In the genomic region with DNA sequence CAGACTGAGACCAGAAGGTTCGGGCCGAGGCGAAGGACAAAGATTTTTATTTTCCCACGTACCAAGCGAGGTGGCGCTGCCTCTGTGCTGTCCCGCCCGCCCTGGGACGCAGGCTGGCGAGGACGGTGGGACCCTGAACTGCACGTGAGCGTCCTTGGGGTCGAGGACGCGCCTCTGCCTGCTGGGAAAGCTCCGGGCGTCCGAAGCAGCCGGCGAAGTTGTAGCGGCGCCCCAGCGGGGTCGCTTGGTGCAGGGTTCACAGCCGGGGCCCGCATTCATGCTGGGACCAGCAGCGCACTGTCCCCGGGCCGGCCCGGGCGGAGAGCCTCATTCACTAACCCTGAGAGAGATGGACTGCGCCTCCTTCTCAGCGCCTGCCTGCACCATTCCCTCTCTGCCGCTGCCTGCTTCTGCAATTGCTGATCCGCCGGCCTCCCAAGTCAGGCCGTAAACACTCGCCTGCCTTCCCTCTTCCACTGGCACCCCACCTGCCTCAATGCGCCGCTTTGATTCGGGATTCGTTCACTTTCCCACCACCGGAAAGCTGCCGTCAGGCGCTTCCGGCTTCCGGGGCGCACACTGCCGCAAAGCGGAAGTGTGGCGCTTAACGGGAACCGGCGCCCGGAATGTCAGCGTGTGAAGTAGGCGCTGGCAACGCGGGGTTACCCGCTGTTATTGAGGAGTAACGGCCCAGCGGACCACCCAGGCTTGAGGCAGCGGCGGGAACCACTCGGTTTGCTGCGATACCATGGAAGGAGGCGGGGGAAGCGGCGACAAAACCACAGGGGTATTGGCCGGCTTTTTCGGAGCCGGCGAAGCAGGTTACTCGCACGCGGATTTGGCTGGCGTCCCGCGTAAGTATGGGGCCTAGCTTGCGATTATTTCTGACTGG, we compare ENCODE assay signal across 8 cellular contexts. TPM values are rescaled to one million over a fixed set of nuclear protein-coding genes. Genes with fewer than 3 reads are reported as not detected.
A peak's percentile ranks its signal among the peaks of the same experiment; 100 is the strongest.
DNase-seq lines count a peak whose midpoint lies in the region; ATAC-seq and TF ChIP-seq lines count a peak whose summit lies in the region.
"Not testable (repeated sequence)": the region's sequence is repeated elsewhere in the genome, so short reads cannot be mapped to it uniquely, and the experiment has no call there.

A gene (minus strand): TSS at position 581 of the 892 bp plus-strand sequence. CDS start 302 bp downstream, at position 279.
A gene with protein sequence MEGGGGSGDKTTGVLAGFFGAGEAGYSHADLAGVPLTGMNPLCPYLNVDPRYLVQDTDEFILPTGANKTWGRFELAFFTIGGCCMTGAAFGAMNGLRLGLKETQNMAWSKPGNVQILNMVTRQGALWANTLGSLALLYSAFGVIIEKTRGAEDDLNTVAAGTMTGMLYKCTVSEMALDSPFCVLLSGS (plus strand): TSS at position 607 of the 892 bp plus-strand sequence. CDS start 142 bp downstream, at position 749.

- DNase-seq in DMS53 (lab: John Stamatoyannopoulos, UW) (peak; percentile 91), erythroblast (lab: John Stamatoyannopoulos, UW) (peak; percentile 89 to 91)
- not testable (repeated sequence) for DNase-seq in Panc1 (ENCODE audit: low read depth, low spot score)
- DNase-seq in activated T-cell treated with anti-CD3 and anti-CD28 coated beads, Interleukin-2, amount 50 U/mL, for 24 hours = peak; percentile 87
- DNase-seq in stimulated activated CD8-positive, alpha-beta memory T cell treated with anti-CD3 and anti-CD28 coated beads, Interleukin-4, amount 100 ng/mL, for 1 hour (ENCODE audit: low read depth in 2 of 2, low spot score in 1 of 2) = peak; percentile 54 to 67

- not testable (repeated sequence) for H3K4me1 ChIP-seq in Panc1 (ENCODE audit: control insufficient read depth, insufficient read depth, low read length); mucosa of rectum (ENCODE audit: control insufficient read depth in 2 of 2, insufficient read depth in 2 of 2, low read length in 2 of 2)

- peak; percentile 81 for TF ChIP-seq POLR2A in erythroblast (IDR thresholded peaks at IDR 0.05; ENCODE audit: low read length)

- H3K9me3 ChIP-seq in Panc1 (ENCODE audit: control insufficient read depth, insufficient read depth, low read depth, low read length); mucosa of rectum (ENCODE audit: control insufficient read depth in 2 of 2, low read length in 2 of 2): not testable (repeated sequence)

- TSS peak; percentile 78 for BruUV-seq in Panc1 (replicated peaks; lab: Mats Ljungman, UMichigan)

- H3K27me3 Mint-ChIP-seq in activated T-cell treated with anti-CD3 and anti-CD28 coated beads, Interleukin-2, amount 50 U/mL, for 24 hours = not testable (repeated sequence)

- CTCF ChIA-PET in Panc1 (lab: Charles Lee) = interaction anchor here (0.7 kb wide), 1 partner anchor 135 kb away, joined by 3 read pairs; no protein-coding TSS in a partner anchor

- in situ Hi-C loops in Panc1 (cut with HindIII; ENCODE audit: low pct_unique_long_range_greater_than_20kb, low sequenced_read_pairs) = not testable (repeated sequence)

- H3K27me3 ChIP-seq in Panc1 (ENCODE audit: control insufficient read depth, insufficient read depth, low read length); mucosa of rectum (ENCODE audit: control insufficient read depth in 2 of 2, insufficient read depth in 2 of 2, low read length in 2 of 2): not testable (repeated sequence)

- POLR2A ChIA-PET in Panc1 (lab: Charles Lee) = not testable (repeated sequence)

- H3K36me3 Mint-ChIP-seq in activated T-cell treated with anti-CD3 and anti-CD28 coated beads, Interleukin-2, amount 50 U/mL, for 24 hours (ENCODE audit: low read depth) = peaks cover 47% of the 10 kb centered on the region

- H3K4me3 ChIP-seq in Panc1 (ENCODE audit: low read depth in 2 of 2, low read length in 2 of 2) (peak within 1 kb of the TSS; percentile 89 to 95), mucosa of rectum (ENCODE audit: low read length in 2 of 2) (peak within 1 kb of the TSS; percentile 80 to 88)

- H3K4me1 Mint-ChIP-seq in activated T-cell treated with anti-CD3 and anti-CD28 coated beads, Interleukin-2, amount 50 U/mL, for 24 hours (ENCODE audit: low read depth) = peaks cover 37% of the 10 kb centered on the region

- peak; percentile 71 for ATAC-seq in GM21619 (IDR thresholded peaks at IDR 0.05; ENCODE audit: unreplicated experiment)
- ATAC-seq in Panc1 = peak; percentile 94

- TF ChIP-seq CTCF in Panc1 (IDR thresholded peaks at IDR 0.05) = not testable (repeated sequence)

- H3K27ac ChIP-seq in Panc1 (ENCODE audit: low read length) = peak within 1 kb of the TSS; percentile 95
- H3K27ac ChIP-seq in mucosa of rectum (ENCODE audit: low read depth in 2 of 2, low read length in 2 of 2) = peak within 1 kb of the TSS; percentile 42 to 43

- H3K9ac ChIP-seq in mucosa of rectum (ENCODE audit: low read depth in 1 of 2, low read length in 2 of 2) = peak within 1 kb of the TSS; percentile 68 to 69

- TF ChIP-seq EP300 in Ishikawa (IDR thresholded peaks at IDR 0.05; ENCODE audit: borderline replicate concordance) = 0 out of 2 replicates have a peak, but pooled peaks have one; percentile 15

- peak within 1 kb of the TSS; percentile 99 for H3K4me3 Mint-ChIP-seq in activated T-cell treated with anti-CD3 and anti-CD28 coated beads, Interleukin-2, amount 50 U/mL, for 24 hours

- peak within 1 kb of the TSS; percentile 97 for H3K27ac Mint-ChIP-seq in activated T-cell treated with anti-CD3 and anti-CD28 coated beads, Interleukin-2, amount 50 U/mL, for 24 hours

- intact Hi-C loops in Panc1 (cut with micrococcal nuclease; ENCODE audit: unreplicated experiment) = not testable (repeated sequence)

- not testable (repeated sequence) for TF ChIP-seq RAD21 in Ishikawa (IDR thresholded peaks at IDR 0.05; ENCODE audit: low read depth)

- H3K36me3 ChIP-seq in Panc1 (ENCODE audit: control insufficient read depth, insufficient read depth, low read length); mucosa of rectum (ENCODE audit: control insufficient read depth in 2 of 2, insufficient read depth in 2 of 2, low read length in 2 of 2): not testable (repeated sequence)

- not testable (repeated sequence) for H3K9me3 Mint-ChIP-seq in activated T-cell treated with anti-CD3 and anti-CD28 coated beads, Interleukin-2, amount 50 U/mL, for 24 hours

TF ChIP-seq in Ishikawa, 13 proteins besides CTCF, POLR2A, EP300 and RAD21:
- TF ChIP-seq TEAD4 (IDR thresholded peaks at IDR 0.05) (peak; percentile 73), YY1 (IDR thresholded peaks at IDR 0.05; ENCODE audit: low read depth) (peak; percentile 62; the same call in 1 of the 2 replicates), TAF1 (IDR thresholded peaks at IDR 0.05; ENCODE audit: low read depth) (peak; percentile 90), NFIC (IDR thresholded peaks at IDR 0.05) (peak; percentile 47; the same call in 1 of the 2 replicates)
- TF ChIP-seq, protein P1, sequence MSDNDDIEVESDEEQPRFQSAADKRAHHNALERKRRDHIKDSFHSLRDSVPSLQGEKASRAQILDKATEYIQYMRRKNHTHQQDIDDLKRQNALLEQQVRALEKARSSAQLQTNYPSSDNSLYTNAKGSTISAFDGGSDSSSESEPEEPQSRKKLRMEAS (IDR thresholded peaks at IDR 0.05) = peak; percentile 81

RNA-seq across cellular contexts. Expression of the first gene that starts in this region (rescaled TPM):
- 39.9 TPM for total RNA-seq in Panc1 (2021; ENCODE audit: unreplicated experiment)
- 26.5 TPM for polyA plus RNA-seq in Panc1 (2012; ENCODE audit: insufficient read length)

RNA-seq across cellular contexts. Expression of the second gene that starts in this region (rescaled TPM):
- total RNA-seq in Panc1 (2021; ENCODE audit: unreplicated experiment) = 18.8 TPM
- polyA plus RNA-seq in Panc1 (2012; ENCODE audit: insufficient read length) = 13.3 TPM
